11 cellular contexts compared by ENCODE assay signal in genomic region chr5:67494186-67494842, GRCh38.
A peak's percentile ranks its signal among the peaks of the same experiment; 100 is the strongest.
DNase-seq lines count a peak whose midpoint lies in the region; ATAC-seq, FAIRE-seq and TF ChIP-seq lines count a peak whose summit lies in the region.
"Had no signal": no experiment of that assay in that cellular context is flagged by ENCODE, and none has a peak within 500 bp of the region (broad histone marks: within the 10 kb centered on the region; RNA-seq: fewer than 3 reads in every experiment).

No MANE protein-coding gene starts in this region.

- peak; percentile 80 to 94 for DNase-seq in NCI-H187 (lab: John Stamatoyannopoulos, UW)
- no peak for DNase-seq in astrocyte (ENCODE audit: low read depth)
- peak; percentile 33 to 51 for DNase-seq in left lung
- DNase-seq in substantia nigra (lab: John Stamatoyannopoulos, UW): peak in 27 of 49 donors; percentile 7 to 68 (median 35)
- no peak for DNase-seq in smooth muscle cell (lab: John Stamatoyannopoulos, UW; ENCODE audit: unreplicated experiment)
- no peak for DNase-seq in activated T-cell treated with anti-CD3 and anti-CD28 coated beads, Interleukin-2, amount 50 U/mL, for 24 hours
- no peak for DNase-seq in activated CD4-positive, alpha-beta T cell treated with anti-CD3 and anti-CD28 coated beads, Interleukin-2, amount 10 ng/mL, durations not matched to agents 7 days and 5 days
- DNase-seq: CD8-positive, alpha-beta T cell; kidney had no signal

- H4K20me1 ChIP-seq in astrocyte (ENCODE audit: insufficient read depth, low read length) (no peaks in the 10 kb centered on the region), smooth muscle cell (ENCODE audit: low read depth) (no peaks in the 10 kb centered on the region)

- H3K4me2 ChIP-seq in astrocyte (ENCODE audit: low read length): no peak overlapping the region
- H3K4me2 ChIP-seq in smooth muscle cell: no peak overlapping the region

- POLR2A ChIA-PET in activated CD4-positive, alpha-beta T cell treated with anti-CD3 and anti-CD28 coated beads, Interleukin-2, amount 10 ng/mL, durations not matched to agents 7 days and 5 days (lab: Charles Lee): no interaction called here

- no peak for ATAC-seq in left lung
- no peak for ATAC-seq in GM19455 (IDR thresholded peaks at IDR 0.05; ENCODE audit: unreplicated experiment)
- ATAC-seq: CD8-positive, alpha-beta T cell had no signal

- H3K9ac ChIP-seq in astrocyte (ENCODE audit: low read length) (no peak overlapping the region), smooth muscle cell (ENCODE audit: low read depth) (no peak overlapping the region)

- no peaks in the 10 kb centered on the region for H3K4me1 ChIP-seq in astrocyte (ENCODE audit: insufficient read depth, low read length)
- no peaks in the 10 kb centered on the region for H3K4me1 ChIP-seq in left lung
- no peaks in the 10 kb centered on the region for H3K4me1 ChIP-seq in smooth muscle cell (ENCODE audit: low read depth)
- H3K4me1 ChIP-seq: SJSA1 had no signal

- H3K27me3 ChIP-seq in astrocyte (ENCODE audit: insufficient read depth, low read length) (no peaks in the 10 kb centered on the region), left lung (no peaks in the 10 kb centered on the region), smooth muscle cell (ENCODE audit: low read depth) (no peaks in the 10 kb centered on the region)
- H3K27me3 ChIP-seq: SJSA1 had no signal

- no peaks in the 10 kb centered on the region for H3K4me1 Mint-ChIP-seq in astrocyte (ENCODE audit: low read depth, unreplicated experiment)
- H3K4me1 Mint-ChIP-seq in activated T-cell treated with anti-CD3 and anti-CD28 coated beads, Interleukin-2, amount 50 U/mL, for 24 hours (ENCODE audit: low read depth): peaks cover 4% of the 10 kb centered on the region
- H3K4me1 Mint-ChIP-seq in activated CD4-positive, alpha-beta T cell treated with anti-CD3 and anti-CD28 coated beads, Interleukin-2, amount 10 ng/mL, durations not matched to agents 7 days and 5 days: no peaks in the 10 kb centered on the region

- no peak overlapping the region for H3K4me3 Mint-ChIP-seq in astrocyte (ENCODE audit: unreplicated experiment)
- H3K4me3 Mint-ChIP-seq in activated T-cell treated with anti-CD3 and anti-CD28 coated beads, Interleukin-2, amount 50 U/mL, for 24 hours: no peak overlapping the region
- no peak overlapping the region for H3K4me3 Mint-ChIP-seq in activated CD4-positive, alpha-beta T cell treated with anti-CD3 and anti-CD28 coated beads, Interleukin-2, amount 10 ng/mL, durations not matched to agents 7 days and 5 days
- H3K4me3 Mint-ChIP-seq: CD8-positive, alpha-beta T cell had no signal

- no peaks in the 10 kb centered on the region for H3K36me3 Mint-ChIP-seq in astrocyte (ENCODE audit: low read depth, unreplicated experiment)
- no peaks in the 10 kb centered on the region for H3K36me3 Mint-ChIP-seq in activated T-cell treated with anti-CD3 and anti-CD28 coated beads, Interleukin-2, amount 50 U/mL, for 24 hours (ENCODE audit: low read depth)
- H3K36me3 Mint-ChIP-seq in activated CD4-positive, alpha-beta T cell treated with anti-CD3 and anti-CD28 coated beads, Interleukin-2, amount 10 ng/mL, durations not matched to agents 7 days and 5 days (ENCODE audit: low read depth): no peaks in the 10 kb centered on the region
- H3K36me3 Mint-ChIP-seq: CD8-positive, alpha-beta T cell had no signal

- H2AFZ ChIP-seq in astrocyte (ENCODE audit: low read depth, low read length): peak overlapping the region; percentile 53
- H2AFZ ChIP-seq in smooth muscle cell (ENCODE audit: low read depth): no peak overlapping the region

- no peaks in the 10 kb centered on the region for H3K36me3 ChIP-seq in astrocyte (ENCODE audit: insufficient read depth, low read length)
- no peaks in the 10 kb centered on the region for H3K36me3 ChIP-seq in left lung
- H3K36me3 ChIP-seq in smooth muscle cell (ENCODE audit: low read depth): no peaks in the 10 kb centered on the region
- H3K36me3 ChIP-seq: SJSA1 had no signal

- H3K27ac Mint-ChIP-seq in astrocyte (ENCODE audit: unreplicated experiment): no peak overlapping the region
- H3K27ac Mint-ChIP-seq in activated T-cell treated with anti-CD3 and anti-CD28 coated beads, Interleukin-2, amount 50 U/mL, for 24 hours: no peak overlapping the region
- no peak overlapping the region for H3K27ac Mint-ChIP-seq in activated CD4-positive, alpha-beta T cell treated with anti-CD3 and anti-CD28 coated beads, Interleukin-2, amount 10 ng/mL, durations not matched to agents 7 days and 5 days
- H3K27ac Mint-ChIP-seq: CD8-positive, alpha-beta T cell had no signal

- H3K27ac ChIP-seq in astrocyte (ENCODE audit: low read depth, low read length) (no peak overlapping the region), left lung (no peak overlapping the region), substantia nigra (ENCODE audit: low read depth, low read length, poor library complexity, severe bottlenecking) (peak overlapping the region; percentile 65), smooth muscle cell (ENCODE audit: low read depth) (no peak overlapping the region)
- H3K27ac ChIP-seq: SJSA1 had no signal

- intact Hi-C loops in left lung (cut with DNase I): no loop called here

- H3K4me3 ChIP-seq in astrocyte (ENCODE audit: insufficient read depth, low read depth, low read length) (no peak overlapping the region), left lung (no peak overlapping the region), smooth muscle cell (no peak overlapping the region)
- H3K4me3 ChIP-seq: SJSA1 had no signal

- WGBS in smooth muscle cell (ENCODE audit: low lambda C conversion rate): 85% methylated on average over 14 of the region's 14 CpGs

- peaks cover 4% of the 10 kb centered on the region for H3K27me3 Mint-ChIP-seq in astrocyte (ENCODE audit: low read depth, unreplicated experiment)
- H3K27me3 Mint-ChIP-seq in activated T-cell treated with anti-CD3 and anti-CD28 coated beads, Interleukin-2, amount 50 U/mL, for 24 hours: no peaks in the 10 kb centered on the region
- no peaks in the 10 kb centered on the region for H3K27me3 Mint-ChIP-seq in activated CD4-positive, alpha-beta T cell treated with anti-CD3 and anti-CD28 coated beads, Interleukin-2, amount 10 ng/mL, durations not matched to agents 7 days and 5 days

- H3K9me3 ChIP-seq in astrocyte (ENCODE audit: insufficient read depth, low read depth, low read length) (no peaks in the 10 kb centered on the region), left lung (no peaks in the 10 kb centered on the region), smooth muscle cell (replicated peaks; ENCODE audit: low read depth) (no peaks in the 10 kb centered on the region)
- H3K9me3 ChIP-seq: SJSA1 had no signal

- no peaks in the 10 kb centered on the region for H3F3A ChIP-seq in smooth muscle cell (ENCODE audit: low read depth)

- H3K9me3 Mint-ChIP-seq in astrocyte (ENCODE audit: unreplicated experiment): no peaks in the 10 kb centered on the region
- H3K9me3 Mint-ChIP-seq in activated T-cell treated with anti-CD3 and anti-CD28 coated beads, Interleukin-2, amount 50 U/mL, for 24 hours: no peaks in the 10 kb centered on the region
- peaks cover under 1% of the 10 kb centered on the region for H3K9me3 Mint-ChIP-seq in activated CD4-positive, alpha-beta T cell treated with anti-CD3 and anti-CD28 coated beads, Interleukin-2, amount 10 ng/mL, durations not matched to agents 7 days and 5 days

- FAIRE-seq in astrocyte (lab: Jason Lieb, UNC): no peak
- FAIRE-seq: kidney had no signal

- no peak for TF ChIP-seq CTCF in astrocyte (IDR thresholded peaks at IDR 0.05; ENCODE audit: insufficient read depth, low read depth, low read length)
- TF ChIP-seq CTCF in left lung (IDR thresholded peaks at IDR 0.05): no peak
- no peak for TF ChIP-seq CTCF in smooth muscle cell (IDR thresholded peaks at IDR 0.05; ENCODE audit: borderline replicate concordance, insufficient read depth, poor library complexity, severe bottlenecking)

- CTCF ChIA-PET in activated CD4-positive, alpha-beta T cell treated with anti-CD3 and anti-CD28 coated beads, Interleukin-2, amount 10 ng/mL, durations not matched to agents 7 days and 5 days (lab: Charles Lee): interaction anchor here (1.6 kb wide), 1 partner anchor 17 kb away, joined by 4 read pairs; no protein-coding TSS in a partner anchor

- no peaks in the 10 kb centered on the region for H3K79me2 ChIP-seq in astrocyte (ENCODE audit: insufficient read depth, low read length)
- no peaks in the 10 kb centered on the region for H3K79me2 ChIP-seq in smooth muscle cell (ENCODE audit: low read depth)

Comparison
In these comparisons a context has a peak if more than half of its experiments do, and no peak if none do; other contexts are left out.
1. DNase-seq: peak in NCI-H187 (2 of 2), left lung (2 of 2) and substantia nigra (27 of 49); none in astrocyte (single experiment), smooth muscle cell (single experiment), activated T-cell treated with anti-CD3 and anti-CD28 coated beads, Interleukin-2, amount 50 U/mL, for 24 hours (single experiment) and activated CD4-positive, alpha-beta T cell treated with anti-CD3 and anti-CD28 coated beads, Interleukin-2, amount 10 ng/mL, durations not matched to agents 7 days and 5 days (single experiment).